Comparison of ENCODE assay signal across 8 cellular contexts in genomic region chrX:155263854-155264628, GRCh38.
DNase-seq lines count a peak whose midpoint lies in the region; ATAC-seq and TF ChIP-seq lines count a peak whose summit lies in the region.

Gene RAB39B (minus strand): TSS chrX:155264491. CDS start chrX:155264288, 203 bp downstream.

- no peaks in the 10 kb centered on the region for H3K27me3 ChIP-seq in endocrine pancreas (ENCODE audit: control insufficient read depth, insufficient read depth, low read length)

- DNase-seq in Ammon's horn (ENCODE audit: low spot score), result peak; percentile 85
- DNase-seq in NCI-H510A treated with DMSO at 0.1 percent for 48 hours (lab: John Stamatoyannopoulos, UW), result peak; percentile 73
- DNase-seq in activated CD8-positive, alpha-beta memory T cell treated with anti-CD3 and anti-CD28 coated beads for 4 hours (ENCODE audit: low read depth in 2 of 2), result peak; percentile 39 to 48
- DNase-seq in midbrain (lab: John Stamatoyannopoulos, UW), result peak; percentile 60
- peak; percentile 36 to 48 for DNase-seq in stimulated activated CD8-positive, alpha-beta memory T cell treated with anti-CD3 and anti-CD28 coated beads, Interleukin-2, amount 100 ng/mL, for 1 hour (ENCODE audit: low read depth in 2 of 2)

- peak within 1 kb of the TSS; percentile 62 for H3K9ac ChIP-seq in endocrine pancreas (ENCODE audit: control insufficient read depth, insufficient read depth, low read length)

- no peaks in the 10 kb centered on the region for H3K36me3 ChIP-seq in endocrine pancreas (ENCODE audit: control insufficient read depth, insufficient read depth, low read length)

- peak; percentile 59 for TF ChIP-seq POLR2A in GM18951 (IDR thresholded peaks at IDR 0.05; ENCODE audit: extremely low read depth, insufficient read depth, insufficient read length)

- H3K9me3 ChIP-seq in endocrine pancreas (ENCODE audit: control insufficient read depth, low read length), result no peaks in the 10 kb centered on the region

- peak within 1 kb of the TSS; percentile 93 for H3K4me3 ChIP-seq in endocrine pancreas (ENCODE audit: control insufficient read depth, insufficient read depth, low read length)

- peak; percentile 85 for ATAC-seq in HG03196 (IDR thresholded peaks at IDR 0.05; ENCODE audit: unreplicated experiment)

- peaks cover 8% of the 10 kb centered on the region for H3K4me1 ChIP-seq in endocrine pancreas (ENCODE audit: control insufficient read depth, insufficient read depth, low read length)

- in situ Hi-C loops in GM18951 (cut with MboI; ENCODE audit: low sequenced_read_pairs, unreplicated experiment), result no loop called here

Comparison
In these comparisons a context has a peak if more than half of its experiments do, and no peak if none do; other contexts are left out.
1. Peak in every context shown above with its lines: DNase-seq, ATAC-seq and H3K4me3 ChIP-seq.